21 cellular contexts compared by ENCODE assay signal in genomic region chr10:43045631-43046287, GRCh38. TPM values are rescaled to one million over a fixed set of nuclear protein-coding genes. Genes with fewer than 3 reads are reported as not detected.
A peak's percentile ranks its signal among the peaks of the same experiment; 100 is the strongest.
DNase-seq lines count a peak whose midpoint lies in the region; ATAC-seq and TF ChIP-seq lines count a peak whose summit lies in the region.
"Had no signal": no experiment of that assay in that cellular context is flagged by ENCODE, and none has a peak within 500 bp of the region (broad histone marks: within the 10 kb centered on the region; RNA-seq: fewer than 3 reads in every experiment).

No MANE protein-coding gene starts in this region.

- no peak overlapping the region for H4K8ac ChIP-seq in neuronal stem cell (ENCODE audit: low read depth, low read length)

- H3K4me3 Mint-ChIP-seq in chondrocyte (ENCODE audit: unreplicated experiment) = no peak overlapping the region
- H3K4me3 Mint-ChIP-seq: central memory CD8-positive, alpha-beta T cell; naive thymus-derived CD8-positive, alpha-beta T cell; stimulated activated effector memory CD8-positive, alpha-beta T cell treated with anti-CD3 and anti-CD28 coated beads, Interleukin-12 subunit alpha, Interleukin-12 subunit beta, amount 100 ng/mL, for 72 hours had no signal

- H4K91ac ChIP-seq in neuronal stem cell (ENCODE audit: low read depth, low read length, poor library complexity) = no peak overlapping the region

- no peaks in the 10 kb centered on the region for H3K27me3 ChIP-seq in right atrium auricular region
- H3K27me3 ChIP-seq in neuronal stem cell (ENCODE audit: control insufficient read depth in 3 of 3, insufficient read depth in 3 of 3, low read depth in 1 of 3, low read length in 3 of 3) = no peaks in the 10 kb centered on the region

- H3K36me3 ChIP-seq in right atrium auricular region (no peaks in the 10 kb centered on the region), neuronal stem cell (replicated peaks in 1 of 2; ENCODE audit: control insufficient read depth in 2 of 2, insufficient read depth in 2 of 2, low read length in 2 of 2) (no peaks in the 10 kb centered on the region)
- H3K36me3 ChIP-seq: esophagus squamous epithelium had no signal

- H3K27me3 Mint-ChIP-seq in chondrocyte (ENCODE audit: low read depth) = peaks cover 6% of the 10 kb centered on the region

- H3K27ac ChIP-seq in right atrium auricular region (no peak overlapping the region), neuronal stem cell (replicated peaks; ENCODE audit: low read length) (no peak overlapping the region)
- H3K27ac ChIP-seq: esophagus squamous epithelium, RWPE1 had no signal

- no peaks in the 10 kb centered on the region for H3K36me3 Mint-ChIP-seq in chondrocyte (ENCODE audit: low read depth)
- H3K36me3 Mint-ChIP-seq: naive thymus-derived CD8-positive, alpha-beta T cell; stimulated activated effector memory CD8-positive, alpha-beta T cell treated with anti-CD3 and anti-CD28 coated beads, Interleukin-12 subunit alpha, Interleukin-12 subunit beta, amount 100 ng/mL, for 72 hours had no signal

- H3K27ac Mint-ChIP-seq in chondrocyte (ENCODE audit: unreplicated experiment) = no peak overlapping the region
- H3K27ac Mint-ChIP-seq: naive thymus-derived CD8-positive, alpha-beta T cell; stimulated activated effector memory CD8-positive, alpha-beta T cell treated with anti-CD3 and anti-CD28 coated beads, Interleukin-12 subunit alpha, Interleukin-12 subunit beta, amount 100 ng/mL, for 72 hours had no signal

- peak overlapping the region; percentile 91 for H3K23ac ChIP-seq in neuronal stem cell (ENCODE audit: low read depth, low read length, poor library complexity)

- H3K9ac ChIP-seq in neuronal stem cell (ENCODE audit: low read depth, low read length, poor library complexity) = no peak overlapping the region

- peak overlapping the region; percentile 80 for H3K18ac ChIP-seq in neuronal stem cell (ENCODE audit: low read length)

- H3K14ac ChIP-seq in neuronal stem cell (ENCODE audit: low read length) = peak overlapping the region; percentile 38

- WGBS in neuronal stem cell (ENCODE audit: extremely low coverage in 2 of 2, insufficient read length in 2 of 2, insufficient replicate concordance in 1 of 2), 2 donors = no CpG with 5 or more reads among the region's 11 CpGs

- no peak overlapping the region for H2BK120ac ChIP-seq in neuronal stem cell (ENCODE audit: low read depth, low read length)

- no peak overlapping the region for H3K4me2 ChIP-seq in neuronal stem cell (ENCODE audit: insufficient read depth, low read length, poor library complexity, severe bottlenecking)

- H3K4me1 ChIP-seq in right atrium auricular region (no peaks in the 10 kb centered on the region), neuronal stem cell (ENCODE audit: control insufficient read depth in 2 of 2, insufficient read depth in 1 of 2, low read depth in 1 of 2, low read length in 2 of 2) (peaks cover 2 to 10% of the 10 kb centered on the region in 2 donors)
- H3K4me1 ChIP-seq: esophagus squamous epithelium had no signal

- no peaks in the 10 kb centered on the region for H3K9me3 ChIP-seq in right atrium auricular region
- no peaks in the 10 kb centered on the region for H3K9me3 ChIP-seq in neuronal stem cell (replicated peaks in 1 of 2; ENCODE audit: control insufficient read depth in 2 of 2, insufficient read depth in 1 of 2, low read depth in 1 of 2, low read length in 2 of 2)
- H3K9me3 ChIP-seq: esophagus squamous epithelium had no signal

- TF ChIP-seq CTCF in right atrium auricular region (IDR thresholded peaks at IDR 0.05) = no peak
- no peak for TF ChIP-seq CTCF in chondrocyte (IDR thresholded peaks at IDR 0.05)

- no peak overlapping the region for H3K4ac ChIP-seq in neuronal stem cell (ENCODE audit: low read length)

- peak overlapping the region; percentile 88 for H2AK5ac ChIP-seq in neuronal stem cell (ENCODE audit: low read depth, low read length)

- H2AFZ ChIP-seq in neuronal stem cell (ENCODE audit: low read length) = no peak overlapping the region

- peaks cover 2% of the 10 kb centered on the region for H3K79me1 ChIP-seq in neuronal stem cell (ENCODE audit: low read depth, low read length)

- H3K9me3 Mint-ChIP-seq in chondrocyte (ENCODE audit: low read depth) = no peaks in the 10 kb centered on the region
- H3K9me3 Mint-ChIP-seq: central memory CD8-positive, alpha-beta T cell; stimulated activated effector memory CD8-positive, alpha-beta T cell treated with anti-CD3 and anti-CD28 coated beads, Interleukin-12 subunit alpha, Interleukin-12 subunit beta, amount 100 ng/mL, for 72 hours had no signal

- intact Hi-C loops in cardiac septum (cut with DNase I) = no loop called here

- peak overlapping the region; percentile 37 for H2BK15ac ChIP-seq in neuronal stem cell (ENCODE audit: low read length)

- DNase-seq in cardiac septum (ENCODE audit: low spot score) = peak; percentile 22
- DNase-seq in right atrium auricular region (ENCODE audit: low spot score) = no peak
- DNase-seq in chondrocyte (ENCODE audit: low spot score) = peak; percentile 89
- DNase-seq in neuronal stem cell (ENCODE audit: low spot score) = no peak
- no peak for DNase-seq in ACHN
- DNase-seq in T1000 (lab: John Stamatoyannopoulos, UW) = no peak
- no peak for DNase-seq in RPMI8226
- DNase-seq: activated CD8-positive, alpha-beta memory T cell treated with anti-CD3 and anti-CD28 coated beads for 24 hours; effector CD4-positive, alpha-beta T cell; esophagus squamous epithelium; IMR-90; mammary epithelial cell; MM.1S; NCI-H1930; NCI-H446 treated with DMSO at 0.1 percent for 48 hours; trophoblast cell had no signal

- in situ Hi-C loops in ACHN (cut with HindIII; ENCODE audit: low pct_ligation_motif_present, low pct_unique_long_range_greater_than_20kb, low sequenced_read_pairs) = no loop called here

- peak overlapping the region; percentile 41 for H2BK12ac ChIP-seq in neuronal stem cell (ENCODE audit: low read length)

- no peak overlapping the region for H3K4me3 ChIP-seq in right atrium auricular region
- no peak overlapping the region for H3K4me3 ChIP-seq in neuronal stem cell (ENCODE audit: low read length in 2 of 2)
- H3K4me3 ChIP-seq: esophagus squamous epithelium had no signal

- ATAC-seq in esophagus mucosa = no peak
- ATAC-seq: naive thymus-derived CD8-positive, alpha-beta T cell; stimulated activated effector memory CD8-positive, alpha-beta T cell treated with anti-CD3 and anti-CD28 coated beads, Interleukin-12 subunit alpha, Interleukin-12 subunit beta, amount 100 ng/mL, for 72 hours had no signal

- peak overlapping the region; percentile 75 for H2BK5ac ChIP-seq in neuronal stem cell (ENCODE audit: low read length)

- peaks cover 10% of the 10 kb centered on the region for H3K4me1 Mint-ChIP-seq in chondrocyte (ENCODE audit: low read depth)
- H3K4me1 Mint-ChIP-seq: central memory CD8-positive, alpha-beta T cell; naive thymus-derived CD8-positive, alpha-beta T cell; stimulated activated effector memory CD8-positive, alpha-beta T cell treated with anti-CD3 and anti-CD28 coated beads, Interleukin-12 subunit alpha, Interleukin-12 subunit beta, amount 100 ng/mL, for 72 hours had no signal

RNA-seq across cellular contexts. Expression of gene RET, which starts 31.1 kb away (rescaled TPM):
- total RNA-seq in cardiac septum (0.94 TPM), right atrium auricular region (under 1 TPM; 0.12 to 0.44 TPM), chondrocyte (0.12 to 0.18 TPM in 2 of 3 replicates, not detected in the other), esophagus mucosa (0.20 TPM)
- polyA plus RNA-seq in neuronal stem cell (2013, experiment 1 of 2) = 2.3 TPM
- polyA plus RNA-seq in neuronal stem cell (2013, experiment 2 of 2) = 2.2 TPM
- total RNA-seq: naive thymus-derived CD8-positive, alpha-beta T cell had no signal
- polyA plus RNA-seq: naive thymus-derived CD8-positive, alpha-beta T cell had no signal

Comparison
In these comparisons a context has a peak if more than half of its experiments do, and no peak if none do; other contexts are left out.
1. DNase-seq: peak in cardiac septum (single experiment) and chondrocyte (single experiment); none in right atrium auricular region (single experiment), neuronal stem cell (single experiment), ACHN (single experiment), T1000 (single experiment) and RPMI8226 (single experiment).